10 cellular contexts compared by ENCODE assay signal in genomic region chr2:64260093-64260808, GRCh38.
DNase-seq lines count a peak whose midpoint lies in the region; ATAC-seq, FAIRE-seq and TF ChIP-seq lines count a peak whose summit lies in the region.
"Had no signal": no experiment of that assay in that cellular context is flagged by ENCODE, and none has a peak within 500 bp of the region (broad histone marks: within the 10 kb centered on the region; RNA-seq: fewer than 3 reads in every experiment).

No MANE protein-coding gene starts in this region.

- BruUV-seq in K562 (replicated peaks; lab: Mats Ljungman, UMichigan): no TSS peak

- H3K27me3 ChIP-seq in K562 (ENCODE audit: control insufficient read depth in 2 of 2, insufficient read depth in 2 of 2, low read length in 2 of 2): no peaks in the 10 kb centered on the region
- no peaks in the 10 kb centered on the region for H3K27me3 ChIP-seq in spleen (replicated peaks in 1 of 7)
- no peaks in the 10 kb centered on the region for H3K27me3 ChIP-seq in WERI-Rb-1 (ENCODE audit: insufficient read depth, low read depth, severe bottlenecking)

- no peak for TF ChIP-seq CTCF in K562 (IDR thresholded peaks at IDR 0.05 in 2 of 3, conservative IDR thresholded peaks at IDR 0.05 in 1 of 3; ENCODE audit: insufficient read depth in 2 of 3, low read depth in 1 of 3, low read length in 3 of 3)
- TF ChIP-seq CTCF in spleen (IDR thresholded peaks at IDR 0.05 in 8 of 11, conservative IDR thresholded peaks at IDR 0.05 in 3 of 11): no peak
- no peak for TF ChIP-seq CTCF in WERI-Rb-1 (IDR thresholded peaks at IDR 0.05; ENCODE audit: low read depth, low read length)

- H2AFZ ChIP-seq in K562 (ENCODE audit: low read depth, low read length): peak overlapping the region; percentile 89

- H3K4me3 Mint-ChIP-seq in T-helper 1 cell treated with Interleukin-12 subunit alpha and Interleukin-12 subunit beta and Interleukin-4 antibody, amounts not matched to agents 30 μg/mL and 1 μg/mL, for 36 hours: peak overlapping the region; percentile 64

- TF ChIP-seq POLR2A in K562 (conservative IDR thresholded peaks at IDR 0.05) (no peak), spleen (IDR thresholded peaks at IDR 0.05) (no peak)

- H3K36me3 ChIP-seq in K562 (ENCODE audit: control insufficient read depth, insufficient read depth, low read length) (no peaks in the 10 kb centered on the region), spleen (no peaks in the 10 kb centered on the region), WERI-Rb-1 (no peaks in the 10 kb centered on the region)

- no peak for TF ChIP-seq EP300 in K562 (IDR thresholded peaks at IDR 0.05; ENCODE audit: low read length)

- H4K20me1 ChIP-seq in K562 (replicated peaks; ENCODE audit: control insufficient read depth, insufficient read depth, low read length): no peaks in the 10 kb centered on the region

- H3K27ac Mint-ChIP-seq in T-helper 1 cell treated with Interleukin-12 subunit alpha and Interleukin-12 subunit beta and Interleukin-4 antibody, amounts not matched to agents 30 μg/mL and 1 μg/mL, for 36 hours: peak overlapping the region; percentile 81

- POLR2A ChIA-PET in K562 (lab: Yijun Ruan, JAX): interaction anchor here (0.9 to 1.3 kb wide), 3 partner anchors 9 to 391 kb away, joined by 3 read pairs; no protein-coding TSS in a partner anchor

- peak overlapping the region; percentile 71; the same call in 1 of the 2 replicates for H3K4me2 ChIP-seq in K562 (ENCODE audit: insufficient read depth, low read length)

- H3K4me1 Mint-ChIP-seq in T-helper 1 cell treated with Interleukin-12 subunit alpha and Interleukin-12 subunit beta and Interleukin-4 antibody, amounts not matched to agents 30 μg/mL and 1 μg/mL, for 36 hours (ENCODE audit: low read depth): peaks cover 12% of the 10 kb centered on the region

- no peaks in the 10 kb centered on the region for H3K9me3 ChIP-seq in K562 (replicated peaks; ENCODE audit: control insufficient read depth, insufficient read depth, low read depth, low read length)
- H3K9me3 ChIP-seq in spleen: no peaks in the 10 kb centered on the region
- H3K9me3 ChIP-seq in WERI-Rb-1 (ENCODE audit: severe bottlenecking): no peaks in the 10 kb centered on the region

- H3K4me3 ChIP-seq in K562 (no peak overlapping the region), spleen (peak overlapping the region in 1 of 8 donors; percentile 53), WERI-Rb-1 (ENCODE audit: low read depth, low read length) (no peak overlapping the region)

- no peaks in the 10 kb centered on the region for H3K79me2 ChIP-seq in K562 (ENCODE audit: control insufficient read depth, insufficient read depth, low read length)

- WGBS in K562 (ENCODE audit: insufficient coverage, low coverage, missing lambda C conversion rate): 76% methylated on average over 6 of the region's 6 CpGs
- WGBS in spleen, 5 donors: 51 to 72% (median 68%) methylated on average over 6 of the region's 6 CpGs

- H3K4me1 ChIP-seq in K562 (replicated peaks in 1 of 2; ENCODE audit: control insufficient read depth in 2 of 2, insufficient read depth in 2 of 2, low read length in 2 of 2) (peaks cover 3 to 20% of the 10 kb centered on the region in 2 experiments; a peak in 4 of 5 replicates), spleen (peaks cover 9 to 66% (median 38%) of the 10 kb centered on the region in 6 donors)

- H3K36me3 Mint-ChIP-seq in T-helper 1 cell treated with Interleukin-12 subunit alpha and Interleukin-12 subunit beta and Interleukin-4 antibody, amounts not matched to agents 30 μg/mL and 1 μg/mL, for 36 hours (ENCODE audit: low read depth): no peaks in the 10 kb centered on the region

- no peak for FAIRE-seq in K562 (lab: Jason Lieb, UNC)
- FAIRE-seq: TTC549 had no signal

- no peaks in the 10 kb centered on the region for H3K9me1 ChIP-seq in K562 (ENCODE audit: control insufficient read depth, insufficient read depth, low read length)

- H3K27me3 Mint-ChIP-seq in T-helper 1 cell treated with Interleukin-12 subunit alpha and Interleukin-12 subunit beta and Interleukin-4 antibody, amounts not matched to agents 30 μg/mL and 1 μg/mL, for 36 hours (ENCODE audit: low read depth): peaks cover 4% of the 10 kb centered on the region

- CTCF ChIA-PET in K562 (lab: Yijun Ruan, JAX; ENCODE audit: low intra/inter-chr PET ratio): no interaction called here

- H3K9ac ChIP-seq in K562 (ENCODE audit: insufficient read depth in 1 of 2, low read depth in 2 of 2, low read length in 2 of 2): peak overlapping the region in 1 of 2 experiments; percentile 44; a peak in 1 of 4 replicates

- peak overlapping the region; percentile 61; the same call in 1 of the 3 replicates for H3K27ac ChIP-seq in K562 (ENCODE audit: extremely low read depth, low read depth, low read length)
- H3K27ac ChIP-seq in spleen: peak overlapping the region; percentile 67 to 94 (median 89)
- no peak overlapping the region for H3K27ac ChIP-seq in WERI-Rb-1

- ATAC-seq in HG03439 (IDR thresholded peaks at IDR 0.05; ENCODE audit: unreplicated experiment) (peak; percentile 19), K562 (no peak), HG03139 (IDR thresholded peaks at IDR 0.05; ENCODE audit: unreplicated experiment) (no peak), GM19455 (IDR thresholded peaks at IDR 0.05; ENCODE audit: unreplicated experiment) (no peak)

- in situ Hi-C loops in K562 (cut with MboI): no loop called here

- no peaks in the 10 kb centered on the region for H3K9me3 Mint-ChIP-seq in T-helper 1 cell treated with Interleukin-12 subunit alpha and Interleukin-12 subunit beta and Interleukin-4 antibody, amounts not matched to agents 30 μg/mL and 1 μg/mL, for 36 hours

- DNase-seq in T-helper 1 cell (no peak), K562 (ENCODE audit: extremely low read depth in 1 of 4, low spot score in 3 of 4) (no peak), spleen (no peak), WERI-Rb-1 (no peak)
- DNase-seq: NCI-H774 had no signal

- TF ChIP-seq RAD21 in K562 (CRISPR knock-in tag; conservative IDR thresholded peaks at IDR 0.05 in 1 of 2, IDR thresholded peaks at IDR 0.05 in 1 of 2): no peak

- intact Hi-C loops in K562 (cut with micrococcal nuclease): no loop called here
- intact Hi-C loops in spleen (cut with DNase I; ENCODE audit: low total_unique reads): no loop called here

TF ChIP-seq in K562, 482 proteins besides CTCF, POLR2A, EP300 and RAD21:
- TF ChIP-seq ASH1L (IDR thresholded peaks at IDR 0.05; ENCODE audit: borderline replicate concordance, low read depth, partially characterized antibody) (no peak), ZNF121 (CRISPR knock-in tag; conservative IDR thresholded peaks at IDR 0.05) (peak; percentile 91), BCOR (IDR thresholded peaks at IDR 0.05) (0 out of 2 replicates have a peak, but pooled peaks have one; percentile 32)
